ENCODE assay signal across 25 cellular contexts in genomic region chr12:19498099-19498498, GRCh38. TPM values are rescaled to one million over a fixed set of nuclear protein-coding genes. Genes with fewer than 3 reads are reported as not detected.
DNase-seq lines count a peak whose midpoint lies in the region; ATAC-seq, FAIRE-seq and TF ChIP-seq lines count a peak whose summit lies in the region.
"Had no signal": no experiment of that assay in that cellular context is flagged by ENCODE, and none has a peak within 500 bp of the region (broad histone marks: within the 10 kb centered on the region; RNA-seq: fewer than 3 reads in every experiment).

No MANE protein-coding gene starts in this region.

- H3K36me3 ChIP-seq in CD8-positive, alpha-beta T cell (ENCODE audit: insufficient read depth, low read length) = peaks cover 7% of the 10 kb centered on the region
- peaks cover 0 to 41% of the 10 kb centered on the region in 2 donors for H3K36me3 ChIP-seq in left lung
- peaks cover 0 to 63% (median 56%) of the 10 kb centered on the region in 9 donors for H3K36me3 ChIP-seq in heart left ventricle

- no peaks in the 10 kb centered on the region for H3K27me3 ChIP-seq in CD8-positive, alpha-beta T cell (ENCODE audit: insufficient read depth, low read length)
- H3K27me3 ChIP-seq in left lung (no peaks in the 10 kb centered on the region), heart left ventricle (no peaks in the 10 kb centered on the region)
- H3K27me3 ChIP-seq: MG63, upper lobe of right lung had no signal

- H3K27ac ChIP-seq in CD8-positive, alpha-beta T cell (ENCODE audit: low read depth, low read length) = no peak overlapping the region
- H3K27ac ChIP-seq in left lung (no peak overlapping the region), heart left ventricle (no peak overlapping the region)
- H3K27ac ChIP-seq: lower lobe of right lung, upper lobe of right lung, VCaP had no signal

- POLR2A ChIA-PET in CD8-positive, alpha-beta T cell (lab: Charles Lee) = no interaction called here

- intact Hi-C loops in CD8-positive, alpha-beta T cell (cut with DNase I, micrococcal nuclease) = no loop called here
- intact Hi-C loops in left lung (cut with DNase I) (no loop called here), heart left ventricle (cut with DNase I) (no loop called here)

- no peaks in the 10 kb centered on the region for H3K27me3 Mint-ChIP-seq in CD8-positive, alpha-beta T cell (ENCODE audit: low read depth)
- no peaks in the 10 kb centered on the region for H3K27me3 Mint-ChIP-seq in activated naive CD8-positive, alpha-beta T cell
- H3K27me3 Mint-ChIP-seq: T-cell had no signal

- no peaks in the 10 kb centered on the region for H3K9me3 ChIP-seq in CD8-positive, alpha-beta T cell (ENCODE audit: low read length)
- no peaks in the 10 kb centered on the region for H3K9me3 ChIP-seq in left lung
- H3K9me3 ChIP-seq in heart left ventricle = no peaks in the 10 kb centered on the region
- H3K9me3 ChIP-seq: lower lobe of right lung, MG63, upper lobe of right lung had no signal

- FAIRE-seq in GM19239 (lab: Jason Lieb, UNC) = peak; percentile 26
- FAIRE-seq: endometrium, RCC 7860 had no signal

- no peak for TF ChIP-seq CTCF in CD8-positive, alpha-beta T cell (IDR thresholded peaks at IDR 0.05)
- TF ChIP-seq CTCF in left lung (IDR thresholded peaks at IDR 0.05) (no peak), heart left ventricle (IDR thresholded peaks at IDR 0.05) (no peak)

- peaks cover 27% of the 10 kb centered on the region for H3K4me1 Mint-ChIP-seq in CD8-positive, alpha-beta T cell (ENCODE audit: low read depth)
- H3K4me1 Mint-ChIP-seq in activated naive CD8-positive, alpha-beta T cell (ENCODE audit: low read depth) = peaks cover 22% of the 10 kb centered on the region
- H3K4me1 Mint-ChIP-seq: CD14-positive monocyte had no signal

- no peak overlapping the region for H3K4me3 ChIP-seq in CD8-positive, alpha-beta T cell (ENCODE audit: low read depth, low read length)
- H3K4me3 ChIP-seq in left lung (no peak overlapping the region), heart left ventricle (no peak overlapping the region)
- H3K4me3 ChIP-seq: lower lobe of right lung, MG63, upper lobe of right lung had no signal

- 55 to 65% (median 61%) methylated on average over 2 of the region's 2 CpGs for WGBS in heart left ventricle, 4 donors

- H3K9me3 Mint-ChIP-seq in CD8-positive, alpha-beta T cell = no peaks in the 10 kb centered on the region
- H3K9me3 Mint-ChIP-seq in activated naive CD8-positive, alpha-beta T cell (ENCODE audit: low read depth) = no peaks in the 10 kb centered on the region
- H3K9me3 Mint-ChIP-seq: T-cell had no signal

- TF ChIP-seq POLR2A in heart left ventricle (IDR thresholded peaks at IDR 0.05) = no peak

- no peak overlapping the region for H3K4me3 Mint-ChIP-seq in CD8-positive, alpha-beta T cell
- no peak overlapping the region for H3K4me3 Mint-ChIP-seq in activated naive CD8-positive, alpha-beta T cell
- H3K4me3 Mint-ChIP-seq: CD14-positive monocyte, T-cell had no signal

- peaks cover 72% of the 10 kb centered on the region for H3K36me3 Mint-ChIP-seq in CD8-positive, alpha-beta T cell
- peaks cover 11% of the 10 kb centered on the region for H3K36me3 Mint-ChIP-seq in activated naive CD8-positive, alpha-beta T cell

- no peaks in the 10 kb centered on the region for H3K4me1 ChIP-seq in CD8-positive, alpha-beta T cell (ENCODE audit: insufficient read depth, low read length)
- H3K4me1 ChIP-seq in left lung (peaks cover 0 to 9% of the 10 kb centered on the region in 2 donors), heart left ventricle (peaks cover 0 to 4% (median 0%) of the 10 kb centered on the region in 12 donors)
- H3K4me1 ChIP-seq: upper lobe of right lung had no signal

- DNase-seq in CD8-positive, alpha-beta T cell = no peak
- no peak for DNase-seq in GM19239 (ENCODE audit: insufficient read length, low spot score)
- no peak for DNase-seq in left lung
- DNase-seq in amniotic stem cell (lab: John Stamatoyannopoulos, UW) = no peak
- DNase-seq in heart left ventricle = no peak
- DNase-seq in NCI-H2029 treated with DMSO at 0.1 percent for 48 hours (lab: John Stamatoyannopoulos, UW) = no peak
- no peak for DNase-seq in NCI-H1417 (lab: John Stamatoyannopoulos, UW)
- DNase-seq: activated CD4-positive, alpha-beta T cell treated with anti-CD3 and anti-CD28 coated beads, Interleukin-2, amount 50 U/mL, for 1 hour; activated CD8-positive, alpha-beta memory T cell treated with anti-CD3 and anti-CD28 coated beads, Interleukin-2, amount 50 U/mL, for 4 hours; activated gamma-delta T cell; amygdala; cortex of kidney; DMS 273 treated with DMSO at 0.1 percent for 48 hours; islet precursor cell; KBM-7; lower lobe of right lung; MG63; NCI-H510A; T-cell; upper lobe of right lung had no signal

- CTCF ChIA-PET in CD8-positive, alpha-beta T cell (lab: Charles Lee) = no interaction called here

- H3K27ac Mint-ChIP-seq in CD8-positive, alpha-beta T cell = peak overlapping the region; percentile 0
- peak overlapping the region; percentile 70 for H3K27ac Mint-ChIP-seq in activated naive CD8-positive, alpha-beta T cell

- no peak for ATAC-seq in CD8-positive, alpha-beta T cell
- ATAC-seq in left lung = peak; percentile 50
- no peak for ATAC-seq in heart left ventricle
- ATAC-seq: T-cell, upper lobe of right lung had no signal

RNA-seq across cellular contexts. Expression of gene AEBP2, which starts 58.8 kb away (rescaled TPM):
- 10 to 100 TPM; 54.0 to 57.9 TPM for total RNA-seq in CD8-positive, alpha-beta T cell
- 10 to 100 TPM; 28.2 to 31.5 TPM for total RNA-seq in left lung
- 10 to 100 TPM; 13.1 to 36.5 (median 24.7) TPM for total RNA-seq in heart left ventricle
- 10 to 100 TPM in 1 of 2 donors, 1 to 10 TPM in 1; 7.6 to 11.7 TPM for polyA plus RNA-seq in heart left ventricle
